12 cellular contexts compared by ENCODE assay signal in the genomic region with DNA sequence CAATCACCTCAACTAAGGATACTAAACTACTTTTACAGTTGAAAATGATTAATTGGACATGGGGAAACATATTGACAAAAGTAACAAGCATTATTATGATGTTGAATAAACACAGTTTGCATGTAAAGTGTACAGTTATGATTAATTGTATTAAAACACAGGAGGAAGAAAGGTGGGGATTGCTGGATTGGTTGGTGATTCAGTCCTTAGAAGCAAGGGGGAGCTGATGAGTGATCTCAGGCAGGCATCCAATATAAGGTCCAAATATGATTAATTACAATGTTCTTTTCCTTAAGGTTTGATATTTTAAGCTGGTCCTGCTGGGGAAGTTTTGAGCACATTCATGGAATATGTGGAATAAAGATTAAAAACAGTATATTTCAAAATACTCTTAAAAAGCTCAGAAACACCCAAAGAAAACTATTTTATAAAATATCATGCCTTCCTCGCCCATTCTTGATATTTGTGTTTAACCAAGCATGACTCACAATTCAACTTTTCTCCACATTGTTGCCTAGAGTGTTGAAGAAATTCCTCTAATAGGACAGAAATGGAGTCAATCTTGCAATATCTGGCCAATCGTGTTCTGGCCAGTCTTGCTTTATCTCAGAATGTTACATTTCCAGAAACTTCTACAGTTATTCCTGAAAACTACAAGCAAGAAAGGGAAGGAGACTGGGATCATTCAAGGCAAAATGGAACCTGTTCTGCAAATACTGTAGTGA.
A peak's percentile ranks its signal among the peaks of the same experiment; 100 is the strongest.
DNase-seq lines count a peak whose midpoint lies in the region; ATAC-seq and TF ChIP-seq lines count a peak whose summit lies in the region.
"Had no signal": no experiment of that assay in that cellular context is flagged by ENCODE, and none has a peak within 500 bp of the region (broad histone marks: within the 10 kb centered on the region; RNA-seq: fewer than 3 reads in every experiment).

No MANE protein-coding gene starts in this region.

- no peaks in the 10 kb centered on the region for H3K4me1 ChIP-seq in esophagus squamous epithelium

- TF ChIP-seq POLR2A in esophagus squamous epithelium (IDR thresholded peaks at IDR 0.05), result no peak

- no peak for ATAC-seq in activated CD4-positive, CD25-positive, alpha-beta regulatory T cell treated with anti-CD3 and anti-CD28 coated beads, Interleukin-2, amount 50 U/mL, for 24 hours
- no peak for ATAC-seq in HG03159 (IDR thresholded peaks at IDR 0.05; ENCODE audit: unreplicated experiment)
- ATAC-seq: activated naive CD4-positive, alpha-beta T cell treated with anti-CD3 and anti-CD28 coated beads, Interleukin-2, amount 50 U/mL, for 72 hours; stimulated activated naive CD8-positive, alpha-beta T cell treated with anti-CD3 and anti-CD28 coated beads, Interleukin-15, amount 100 ng/mL, for 72 hours had no signal

- H3K4me3 ChIP-seq in LNCaP clone FGC (ENCODE audit: low read depth, low read length) (no peak overlapping the region), cardiac fibroblast (replicated peaks in 1 of 2; ENCODE audit: low read depth in 2 of 2, low read length in 2 of 2) (no peak overlapping the region), esophagus squamous epithelium (no peak overlapping the region)
- H3K4me3 ChIP-seq: skin epidermis had no signal

- TF ChIP-seq CTCF in LNCaP clone FGC (IDR thresholded peaks at IDR 0.05; ENCODE audit: control insufficient read depth, extremely low read depth, insufficient read depth) (peak; percentile 35), cardiac fibroblast (IDR thresholded peaks at IDR 0.05; ENCODE audit: low read depth, low read length) (no peak), esophagus squamous epithelium (IDR thresholded peaks at IDR 0.05) (no peak)

- H3K27me3 ChIP-seq in esophagus squamous epithelium, result peaks cover 0 to 47% (median 0%) of the 10 kb centered on the region in 4 donors

- 48 to 55% methylated on average over 2 of the region's 2 CpGs for WGBS in esophagus squamous epithelium, 2 donors

- no peak overlapping the region for H3K27ac ChIP-seq in esophagus squamous epithelium
- H3K27ac ChIP-seq: skin epidermis had no signal

- no peaks in the 10 kb centered on the region for H3K9me3 ChIP-seq in esophagus squamous epithelium

- peak; percentile 29 for DNase-seq in ELR (ENCODE audit: low read depth)
- no peak for DNase-seq in LNCaP clone FGC (ENCODE audit: low read depth)
- peak; percentile 3 to 5 for DNase-seq in cardiac fibroblast (ENCODE audit: low read depth in 2 of 2)
- peak; percentile 10 to 27 for DNase-seq in lung microvascular endothelial cell (ENCODE audit: low read depth in 2 of 2)
- DNase-seq in esophagus squamous epithelium (lab: John Stamatoyannopoulos, UW), result no peak
- DNase-seq: mesendoderm; MV-4-11; stimulated activated naive CD8-positive, alpha-beta T cell treated with anti-CD3 and anti-CD28 coated beads, Interleukin-15, amount 100 ng/mL, for 72 hours had no signal

- H3K36me3 ChIP-seq in esophagus squamous epithelium, result no peaks in the 10 kb centered on the region

- intact Hi-C loops in esophagus squamous epithelium (cut with DNase I), result no loop called here

Comparison
In these comparisons a context has a peak if more than half of its experiments do, and no peak if none do; other contexts are left out.
1. DNase-seq: peak in ELR (single experiment), cardiac fibroblast (2 of 2) and lung microvascular endothelial cell (2 of 2); none in LNCaP clone FGC (single experiment) and esophagus squamous epithelium (single experiment).